In the genomic region with DNA sequence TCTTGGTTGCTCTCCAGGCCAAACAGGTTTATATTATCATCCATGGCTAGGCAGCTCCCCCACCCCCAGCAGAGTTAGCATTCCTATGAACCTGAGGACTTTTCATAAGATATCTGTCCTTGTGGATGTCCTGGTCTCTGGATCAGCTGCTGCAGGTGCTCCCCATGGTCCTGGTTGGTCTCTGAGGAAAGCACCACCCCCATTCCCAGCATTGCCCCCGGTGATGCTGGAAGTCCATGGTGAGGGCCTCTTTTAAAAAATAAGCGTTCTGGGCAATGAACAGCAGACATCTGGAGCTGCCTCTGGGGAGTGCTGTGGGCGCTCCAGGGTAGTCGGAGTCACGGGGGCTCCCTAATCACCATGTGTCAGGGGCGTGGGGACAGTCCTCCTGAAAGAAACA, we compare ENCODE assay signal across 20 cellular contexts. TPM values are rescaled to one million over a fixed set of nuclear protein-coding genes. Genes with fewer than 3 reads are reported as not detected.
DNase-seq lines count a peak whose midpoint lies in the region; ATAC-seq and TF ChIP-seq lines count a peak whose summit lies in the region.
"Had no signal": no experiment of that assay in that cellular context is flagged by ENCODE, and none has a peak within 500 bp of the region (broad histone marks: within the 10 kb centered on the region; RNA-seq: fewer than 3 reads in every experiment).

No MANE protein-coding gene starts in this region.

- no peak overlapping the region for H3K4me2 ChIP-seq in mesenchymal stem cell (ENCODE audit: low read length, poor library complexity, severe bottlenecking)
- H3K4me2 ChIP-seq: A549, GM23338 had no signal

- H3K4me1 ChIP-seq in heart left ventricle, result peaks cover 24 to 96% (median 80%) of the 10 kb centered on the region in 12 donors
- H3K4me1 ChIP-seq in ascending aorta, result peaks cover 20 to 69% of the 10 kb centered on the region in 2 donors
- peaks cover 39% of the 10 kb centered on the region for H3K4me1 ChIP-seq in mesenchymal stem cell (ENCODE audit: control insufficient read depth, insufficient read depth, low read depth, low read length)
- peaks cover 11 to 95% (median 51%) of the 10 kb centered on the region in 4 donors for H3K4me1 ChIP-seq in tibial artery

- 72 to 88% (median 80%) methylated on average over 6 of the region's 6 CpGs for WGBS in heart left ventricle, 4 donors
- WGBS in mesenchymal stem cell, result 97% methylated on average over 6 of the region's 6 CpGs

- H3K27ac ChIP-seq in heart left ventricle, result peak overlapping the region in 10 of 12 donors; percentile 78 to 97 (median 90)
- peak overlapping the region; percentile 81 to 83 for H3K27ac ChIP-seq in ascending aorta
- H3K27ac ChIP-seq in mesenchymal stem cell (ENCODE audit: low read length, poor library complexity, severe bottlenecking), result no peak overlapping the region
- peak overlapping the region; percentile 74 to 83 for H3K27ac ChIP-seq in tibial artery

- no peak overlapping the region for H3K4ac ChIP-seq in mesenchymal stem cell (ENCODE audit: low read depth in 1 of 2, low read length in 2 of 2)

- H2BK120ac ChIP-seq in mesenchymal stem cell (ENCODE audit: low read depth, low read length), result no peak overlapping the region

- peak overlapping the region in 1 of 2 experiments; percentile 34 for H2BK12ac ChIP-seq in mesenchymal stem cell (ENCODE audit: low read length in 2 of 2)

- H3K27me3 ChIP-seq in heart left ventricle (no peaks in the 10 kb centered on the region), ascending aorta (no peaks in the 10 kb centered on the region), mesenchymal stem cell (ENCODE audit: control insufficient read depth in 1 of 2, insufficient read depth in 1 of 2, low read length in 2 of 2) (no peaks in the 10 kb centered on the region), tibial artery (no peaks in the 10 kb centered on the region)
- H3K27me3 ChIP-seq: MG63 had no signal

- H3K9me3 ChIP-seq in heart left ventricle, result peaks cover 0 to 5% (median 0%) of the 10 kb centered on the region in 12 donors
- no peaks in the 10 kb centered on the region for H3K9me3 ChIP-seq in ascending aorta
- peaks cover 4% of the 10 kb centered on the region for H3K9me3 ChIP-seq in mesenchymal stem cell (ENCODE audit: control insufficient read depth, low read length)
- H3K9me3 ChIP-seq in tibial artery, result no peaks in the 10 kb centered on the region
- H3K9me3 ChIP-seq: A549 had no signal

- H2AK5ac ChIP-seq in mesenchymal stem cell (ENCODE audit: low read length, severe bottlenecking), result peak overlapping the region; percentile 22

- TF ChIP-seq POLR2A in heart left ventricle (IDR thresholded peaks at IDR 0.05), result no peak

- DNase-seq in heart left ventricle (no peak), left cardiac atrium (no peak), ascending aorta (ENCODE audit: low spot score in 2 of 2) (peak in 1 of 2 donors; percentile 45), mesenchymal stem cell (no peak), tibial artery (peak in 1 of 2 donors; percentile 56), GM10266 (ENCODE audit: extremely low spot score) (no peak)
- DNase-seq: CD4-positive, CD25-positive, alpha-beta regulatory T cell; NCI-H1092 treated with DMSO at 0.1 percent for 48 hours; NCI-H1694; NCI-H2107; NCI-H226; NCI-H526 treated with DMSO at 0.1 percent for 48 hours; OCI-M1; RPMI8226 had no signal

- H3K9ac ChIP-seq in mesenchymal stem cell (ENCODE audit: low read length), result no peak overlapping the region

- no peak overlapping the region for H2BK5ac ChIP-seq in mesenchymal stem cell (ENCODE audit: low read depth, low read length, poor library complexity, severe bottlenecking)

- no peak overlapping the region for H2AFZ ChIP-seq in mesenchymal stem cell (ENCODE audit: low read depth, low read length)
- H2AFZ ChIP-seq: GM23338 had no signal

- H3K18ac ChIP-seq in mesenchymal stem cell (ENCODE audit: low read depth in 1 of 2, low read length in 2 of 2), result peak overlapping the region in 1 of 2 experiments; percentile 69

- H4K91ac ChIP-seq in mesenchymal stem cell (ENCODE audit: low read length), result no peak overlapping the region

- no peak overlapping the region for H3K23ac ChIP-seq in mesenchymal stem cell (ENCODE audit: low read length in 2 of 2)

- TF ChIP-seq CTCF in heart left ventricle (IDR thresholded peaks at IDR 0.05) (no peak), ascending aorta (IDR thresholded peaks at IDR 0.05) (no peak), tibial artery (IDR thresholded peaks at IDR 0.05) (no peak), GM10266 (IDR thresholded peaks at IDR 0.05; ENCODE audit: control insufficient read depth, insufficient read depth, low read depth, missing control alignments) (no peak)

- ATAC-seq in heart left ventricle (no peak), left cardiac atrium (no peak), GM21515 (IDR thresholded peaks at IDR 0.05; ENCODE audit: unreplicated experiment) (no peak), HG02885 (IDR thresholded peaks at IDR 0.05; ENCODE audit: poor library complexity, unreplicated experiment) (no peak)
- ATAC-seq: A549, GM12878, GM23338 had no signal

- H4K8ac ChIP-seq in mesenchymal stem cell (ENCODE audit: low read length), result peak overlapping the region; percentile 20

- H3K36me3 ChIP-seq in heart left ventricle, result no peaks in the 10 kb centered on the region
- no peaks in the 10 kb centered on the region for H3K36me3 ChIP-seq in ascending aorta
- peaks cover 0 to 32% of the 10 kb centered on the region in 2 experiments for H3K36me3 ChIP-seq in mesenchymal stem cell (ENCODE audit: control insufficient read depth in 1 of 2, insufficient read depth in 2 of 2, low read depth in 1 of 2, low read length in 2 of 2)
- H3K36me3 ChIP-seq in tibial artery, result no peaks in the 10 kb centered on the region

- H3K4me3 ChIP-seq in heart left ventricle (no peak overlapping the region), ascending aorta (no peak overlapping the region), mesenchymal stem cell (ENCODE audit: insufficient read depth in 1 of 2, low read depth in 1 of 2, low read length in 2 of 2) (no peak overlapping the region), tibial artery (no peak overlapping the region)
- H3K4me3 ChIP-seq: A549, GM12878, GM23338, MG63 had no signal

- H2BK15ac ChIP-seq in mesenchymal stem cell (ENCODE audit: low read depth, poor library complexity, severe bottlenecking), result no peak overlapping the region

- H3K14ac ChIP-seq in mesenchymal stem cell (ENCODE audit: low read length in 2 of 2), result no peak overlapping the region

- peaks cover 22% of the 10 kb centered on the region for H3K79me1 ChIP-seq in mesenchymal stem cell (replicated peaks; ENCODE audit: low read length, poor library complexity, severe bottlenecking)

- intact Hi-C loops in heart left ventricle (cut with DNase I), result loop anchor here in 2 of 10 donors (5.0 kb wide), 2 partner anchors 35 to 140 kb away; partner anchors contain the start of gene USP47 (in 1 of the 2)
- intact Hi-C loops in left cardiac atrium (cut with DNase I), result no loop called here
- intact Hi-C loops in ascending aorta (cut with DNase I), result no loop called here
- intact Hi-C loops in tibial artery (cut with DNase I; ENCODE audit: low total_unique reads), result no loop called here

RNA-seq across cellular contexts. Expression of gene DKK3, which starts 26.6 kb away (rescaled TPM):
- total RNA-seq in heart left ventricle (100 to 1,000 TPM; 405 to 851 (median 724) TPM), left cardiac atrium (1,000 to 10,000 TPM; 1,563 to 1,610 TPM), ascending aorta (433 TPM)
- polyA plus RNA-seq in heart left ventricle, result 100 to 1,000 TPM; 117 to 396 TPM
- 686 TPM for polyA plus RNA-seq in mesenchymal stem cell (2013, experiment 1 of 2)
- polyA plus RNA-seq in mesenchymal stem cell (2013, experiment 2 of 2), result 701 TPM
- total RNA-seq: CD4-positive, CD25-positive, alpha-beta regulatory T cell had no signal
